In the genomic region with DNA sequence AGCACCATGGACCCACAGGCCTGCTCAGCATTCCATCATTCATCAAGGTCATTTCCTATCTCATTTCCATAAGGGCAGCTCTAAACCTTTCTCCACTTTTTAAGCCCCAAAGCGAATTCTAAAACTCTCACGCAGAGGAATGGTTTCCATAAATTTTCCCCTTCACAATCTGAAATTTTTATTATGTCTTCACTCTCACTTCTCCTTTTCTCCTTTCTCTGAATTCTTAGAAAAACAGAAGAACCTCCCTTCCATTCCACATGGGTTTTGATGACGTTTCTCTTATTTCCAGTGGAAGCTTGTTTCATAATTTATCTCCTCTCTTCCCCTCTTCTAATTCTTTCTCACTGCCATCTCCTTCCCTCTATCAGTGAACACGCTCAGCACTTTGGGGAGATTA, we compare ENCODE assay signal across 20 cellular contexts.
DNase-seq lines count a peak whose midpoint lies in the region; ATAC-seq, FAIRE-seq and TF ChIP-seq lines count a peak whose summit lies in the region.
"Had no signal": no experiment of that assay in that cellular context is flagged by ENCODE, and none has a peak within 500 bp of the region (broad histone marks: within the 10 kb centered on the region; RNA-seq: fewer than 3 reads in every experiment).

No MANE protein-coding gene starts in this region.

- H3K27me3 Mint-ChIP-seq in activated T-helper 1 cell treated with anti-CD3 and anti-CD28 coated beads, Interleukin-12 subunit alpha, Interleukin-12 subunit beta, Interleukin-2, Interleukin-4 antibody, amounts not matched to agents 30 ng/mL and 10 ng/mL and 1 ng/mL, durations not matched to agents 14 hours and 24 hours and 36 hours (ENCODE audit: insufficient read depth): no peaks in the 10 kb centered on the region
- no peaks in the 10 kb centered on the region for H3K27me3 Mint-ChIP-seq in nephron progenitor cell (ENCODE audit: low read depth, poor library complexity)
- no peaks in the 10 kb centered on the region for H3K27me3 Mint-ChIP-seq in activated T-helper 2 cell treated with anti-CD3 and anti-CD28 coated beads, Interferon-gamma antibody, Interleukin-2, Interleukin-4, amounts not matched to agents 10 μg/mL and 5 μg/mL and 100 μg/mL, durations not matched to agents 14 hours and 24 hours and 36 hours (ENCODE audit: low read depth)
- H3K27me3 Mint-ChIP-seq: central memory CD8-positive, alpha-beta T cell; naive thymus-derived CD4-positive, alpha-beta T cell had no signal

- TF ChIP-seq CTCF in nephron progenitor cell (IDR thresholded peaks at IDR 0.05): no peak

- peaks cover 22% of the 10 kb centered on the region for H3K36me3 Mint-ChIP-seq in activated T-helper 1 cell treated with anti-CD3 and anti-CD28 coated beads, Interleukin-12 subunit alpha, Interleukin-12 subunit beta, Interleukin-2, Interleukin-4 antibody, amounts not matched to agents 30 ng/mL and 10 ng/mL and 1 ng/mL, durations not matched to agents 14 hours and 24 hours and 36 hours (ENCODE audit: low read depth)
- H3K36me3 Mint-ChIP-seq in nephron progenitor cell (ENCODE audit: low read depth): peaks cover 18% of the 10 kb centered on the region
- H3K36me3 Mint-ChIP-seq in activated T-helper 2 cell treated with anti-CD3 and anti-CD28 coated beads, Interferon-gamma antibody, Interleukin-2, Interleukin-4, amounts not matched to agents 10 μg/mL and 5 μg/mL and 100 μg/mL, durations not matched to agents 14 hours and 24 hours and 36 hours (ENCODE audit: low read depth): peaks cover 23% of the 10 kb centered on the region

- ATAC-seq in HG03175 (IDR thresholded peaks at IDR 0.05; ENCODE audit: unreplicated experiment): no peak
- ATAC-seq: naive thymus-derived CD4-positive, alpha-beta T cell; Right ventricle myocardium inferior had no signal

- DNase-seq in GM12891 (ENCODE audit: insufficient read length, low spot score) (no peak), NOMO-1 treated with dmso at 0.1 percent for 144 hours (lab: John Stamatoyannopoulos, UW; ENCODE audit: unreplicated experiment) (peak; percentile 57), nephron progenitor cell (no peak), NCI-H526 treated with DMSO at 0.1 percent for 48 hours (lab: John Stamatoyannopoulos, UW) (no peak), SW 1271 (lab: John Stamatoyannopoulos, UW) (no peak)
- no peak for DNase-seq in activated T-helper 1 cell treated with anti-CD3 and anti-CD28 coated beads, Interleukin-12 subunit alpha, Interleukin-12 subunit beta, Interleukin-2, Interleukin-4 antibody, amounts not matched to agents 30 ng/mL and 10 ng/mL and 1 ng/mL, durations not matched to agents 14 hours and 24 hours and 36 hours (ENCODE audit: low spot score)
- DNase-seq in activated T-helper 2 cell treated with anti-CD3 and anti-CD28 coated beads, Interferon-gamma antibody, Interleukin-2, Interleukin-4, amounts not matched to agents 10 μg/mL and 5 μg/mL and 100 μg/mL, durations not matched to agents 14 hours and 24 hours and 36 hours (ENCODE audit: low spot score): no peak
- DNase-seq: activated CD4-positive, CD25-positive, alpha-beta regulatory T cell treated with anti-CD3 and anti-CD28 coated beads, Interleukin-2, amount 50 U/mL, for 72 hours; activated gamma-delta T cell treated with Interleukin-2 at 50 U/mL for 16 hours; effector memory CD4-positive, alpha-beta T cell; Karpas-422; naive thymus-derived CD4-positive, alpha-beta T cell; NCI-H1436 treated with DMSO at 0.1 percent for 48 hours; stimulated activated CD8-positive, alpha-beta memory T cell treated with anti-CD3 and anti-CD28 coated beads, Interleukin-4, amount 100 ng/mL, for 48 hours; uterus had no signal

- H3K4me3 Mint-ChIP-seq in activated T-helper 1 cell treated with anti-CD3 and anti-CD28 coated beads, Interleukin-12 subunit alpha, Interleukin-12 subunit beta, Interleukin-2, Interleukin-4 antibody, amounts not matched to agents 30 ng/mL and 10 ng/mL and 1 ng/mL, durations not matched to agents 14 hours and 24 hours and 36 hours: no peak overlapping the region
- no peak overlapping the region for H3K4me3 Mint-ChIP-seq in nephron progenitor cell
- no peak overlapping the region for H3K4me3 Mint-ChIP-seq in activated T-helper 2 cell treated with anti-CD3 and anti-CD28 coated beads, Interferon-gamma antibody, Interleukin-2, Interleukin-4, amounts not matched to agents 10 μg/mL and 5 μg/mL and 100 μg/mL, durations not matched to agents 14 hours and 24 hours and 36 hours (ENCODE audit: low read depth)
- H3K4me3 Mint-ChIP-seq: B cell; central memory CD8-positive, alpha-beta T cell; naive thymus-derived CD4-positive, alpha-beta T cell had no signal

- H3K9me3 Mint-ChIP-seq in activated T-helper 1 cell treated with anti-CD3 and anti-CD28 coated beads, Interleukin-12 subunit alpha, Interleukin-12 subunit beta, Interleukin-2, Interleukin-4 antibody, amounts not matched to agents 30 ng/mL and 10 ng/mL and 1 ng/mL, durations not matched to agents 14 hours and 24 hours and 36 hours: no peaks in the 10 kb centered on the region
- peaks cover 7% of the 10 kb centered on the region for H3K9me3 Mint-ChIP-seq in nephron progenitor cell
- no peaks in the 10 kb centered on the region for H3K9me3 Mint-ChIP-seq in activated T-helper 2 cell treated with anti-CD3 and anti-CD28 coated beads, Interferon-gamma antibody, Interleukin-2, Interleukin-4, amounts not matched to agents 10 μg/mL and 5 μg/mL and 100 μg/mL, durations not matched to agents 14 hours and 24 hours and 36 hours
- H3K9me3 Mint-ChIP-seq: central memory CD8-positive, alpha-beta T cell had no signal

- H3K27ac Mint-ChIP-seq in activated T-helper 1 cell treated with anti-CD3 and anti-CD28 coated beads, Interleukin-12 subunit alpha, Interleukin-12 subunit beta, Interleukin-2, Interleukin-4 antibody, amounts not matched to agents 30 ng/mL and 10 ng/mL and 1 ng/mL, durations not matched to agents 14 hours and 24 hours and 36 hours: peak overlapping the region; percentile 31
- peak overlapping the region; percentile 41 for H3K27ac Mint-ChIP-seq in nephron progenitor cell
- no peak overlapping the region for H3K27ac Mint-ChIP-seq in activated T-helper 2 cell treated with anti-CD3 and anti-CD28 coated beads, Interferon-gamma antibody, Interleukin-2, Interleukin-4, amounts not matched to agents 10 μg/mL and 5 μg/mL and 100 μg/mL, durations not matched to agents 14 hours and 24 hours and 36 hours
- H3K27ac Mint-ChIP-seq: B cell had no signal

- intact Hi-C loops in activated T-helper 1 cell treated with anti-CD3 and anti-CD28 coated beads, Interleukin-12 subunit alpha, Interleukin-12 subunit beta, Interleukin-2, Interleukin-4 antibody, amounts not matched to agents 30 ng/mL and 10 ng/mL and 1 ng/mL, durations not matched to agents 14 hours and 24 hours and 36 hours (cut with micrococcal nuclease): no loop called here
- intact Hi-C loops in activated T-helper 2 cell treated with anti-CD3 and anti-CD28 coated beads, Interferon-gamma antibody, Interleukin-2, Interleukin-4, amounts not matched to agents 10 μg/mL and 5 μg/mL and 100 μg/mL, durations not matched to agents 14 hours and 24 hours and 36 hours (cut with micrococcal nuclease): no loop called here

- H3K4me1 Mint-ChIP-seq in activated T-helper 1 cell treated with anti-CD3 and anti-CD28 coated beads, Interleukin-12 subunit alpha, Interleukin-12 subunit beta, Interleukin-2, Interleukin-4 antibody, amounts not matched to agents 30 ng/mL and 10 ng/mL and 1 ng/mL, durations not matched to agents 14 hours and 24 hours and 36 hours (ENCODE audit: low read depth): peaks cover 59% of the 10 kb centered on the region
- H3K4me1 Mint-ChIP-seq in nephron progenitor cell: peaks cover 40% of the 10 kb centered on the region
- peaks cover 41% of the 10 kb centered on the region for H3K4me1 Mint-ChIP-seq in activated T-helper 2 cell treated with anti-CD3 and anti-CD28 coated beads, Interferon-gamma antibody, Interleukin-2, Interleukin-4, amounts not matched to agents 10 μg/mL and 5 μg/mL and 100 μg/mL, durations not matched to agents 14 hours and 24 hours and 36 hours (ENCODE audit: low read depth)
- H3K4me1 Mint-ChIP-seq: B cell had no signal

- no peak for TF ChIP-seq POLR2A in GM12891 (IDR thresholded peaks at IDR 0.05; ENCODE audit: low read depth, low read length)

- no peak for FAIRE-seq in GM12891 (lab: Jason Lieb, UNC)
- FAIRE-seq: G401.6 had no signal

TF ChIP-seq in GM12891, 5 proteins besides CTCF, POLR2A, EP300 and RAD21:
- TF ChIP-seq SPI1 (IDR thresholded peaks at IDR 0.05; ENCODE audit: low read depth, low read length) (peak; percentile 73), POLR2AphosphoS5 (IDR thresholded peaks at IDR 0.05; ENCODE audit: low read depth, low read length) (no peak), POU2F2 (IDR thresholded peaks at IDR 0.05; ENCODE audit: low read depth, low read length) (no peak)
